Comparison of ENCODE assay signal across 8 cellular contexts in genomic region chr1:66242646-66243547, GRCh38.
DNase-seq lines count a peak whose midpoint lies in the region; TF ChIP-seq lines count a peak whose summit lies in the region.

No MANE protein-coding gene starts in this region.

- intact Hi-C loops in tibial artery (cut with DNase I; ENCODE audit: low total_unique reads) = loop anchor here (5.0 kb wide), 1 partner anchor 286 kb away; no protein-coding TSS in a partner anchor

- H3K9me3 ChIP-seq in SJCRH30 (replicated peaks) (no peaks in the 10 kb centered on the region), tibial artery (no peaks in the 10 kb centered on the region)

- H3K4me1 Mint-ChIP-seq in osteocyte (ENCODE audit: unreplicated experiment) = peaks cover 14% of the 10 kb centered on the region

- POLR2A ChIA-PET in HEK293T (lab: Yijun Ruan, JAX) = no interaction called here

- no peaks in the 10 kb centered on the region for H3K36me3 Mint-ChIP-seq in osteocyte (ENCODE audit: unreplicated experiment)

- DNase-seq in GM04504 (ENCODE audit: low read depth) (peak; percentile 73), HEK293T (ENCODE audit: extremely low spot score) (peak; percentile 90), NAMALWA (ENCODE audit: low spot score) (peak; percentile 85), SJCRH30 (peak; percentile 77 to 90), foreskin melanocyte (peak; percentile 72), osteocyte (ENCODE audit: extremely low spot score, unreplicated experiment) (peak; percentile 90), tibial artery (peak; percentile 84 to 88)
- peak; percentile 89 for DNase-seq in activated effector memory CD4-positive, alpha-beta T cell treated with anti-CD3 and anti-CD28 coated beads, Interleukin-2, amount 50 U/mL, for 16 hours

- H3K27ac ChIP-seq in SJCRH30 (no peak overlapping the region), tibial artery (no peak overlapping the region)

- H3K36me3 ChIP-seq in SJCRH30 = no peaks in the 10 kb centered on the region
- H3K36me3 ChIP-seq in tibial artery = no peaks in the 10 kb centered on the region

- H3K4me1 ChIP-seq in SJCRH30 = no peaks in the 10 kb centered on the region; the same call in 1 of the 2 replicates
- peaks cover 0 to 4% (median 4%) of the 10 kb centered on the region in 4 donors for H3K4me1 ChIP-seq in tibial artery

- H3K4me3 ChIP-seq in SJCRH30 (no peak overlapping the region), tibial artery (no peak overlapping the region)

- TF ChIP-seq CTCF in osteocyte (IDR thresholded peaks at IDR 0.05) = peak; percentile 100
- TF ChIP-seq CTCF in tibial artery (IDR thresholded peaks at IDR 0.05) = peak; percentile 96

- CTCF ChIA-PET in HEK293T (lab: Yijun Ruan, JAX) = interaction anchor here (0.8 to 4.4 kb wide), 11 partner anchors 9 to 289 kb away, joined by 3 to 47 read pairs (median 5); no protein-coding TSS in a partner anchor

- H3K27me3 Mint-ChIP-seq in osteocyte (ENCODE audit: unreplicated experiment) = no peaks in the 10 kb centered on the region

- no peak overlapping the region for H3K27ac Mint-ChIP-seq in osteocyte (ENCODE audit: unreplicated experiment)

- H3K9me3 Mint-ChIP-seq in osteocyte (ENCODE audit: unreplicated experiment) = no peaks in the 10 kb centered on the region

- H3K27me3 ChIP-seq in SJCRH30 (no peaks in the 10 kb centered on the region), tibial artery (peaks cover 0 to 6% of the 10 kb centered on the region in 2 donors)

- H3K4me3 Mint-ChIP-seq in osteocyte (ENCODE audit: unreplicated experiment) = no peak overlapping the region

TF ChIP-seq in HEK293T, 16 proteins besides CTCF, POLR2A, EP300 and RAD21:
- peak; percentile 44; the same call in 1 of the 2 replicates for TF ChIP-seq L3MBTL2 (conservative IDR thresholded peaks at IDR 0.05)
- no peak for TF ChIP-seq SP1 (IDR thresholded peaks at IDR 0.05)
- TF ChIP-seq FOXA1 (IDR thresholded peaks at IDR 0.05) = no peak
- no peak for TF ChIP-seq FOXK2 (IDR thresholded peaks at IDR 0.05)
- TF ChIP-seq FOXM1 (IDR thresholded peaks at IDR 0.05; ENCODE audit: borderline replicate concordance) = no peak
- no peak for TF ChIP-seq PKNOX1 (IDR thresholded peaks at IDR 0.05)
- no peak for TF ChIP-seq BHLHE40 (IDR thresholded peaks at IDR 0.05; ENCODE audit: borderline replicate concordance)
- TF ChIP-seq CTBP1 (IDR thresholded peaks at IDR 0.05; ENCODE audit: borderline replicate concordance) = no peak
- peak; percentile 41; the same call in 1 of the 2 replicates for TF ChIP-seq ARNT (IDR thresholded peaks at IDR 0.05)
- no peak for TF ChIP-seq TARDBP (IDR thresholded peaks at IDR 0.05)
- TF ChIP-seq ZNF384 (IDR thresholded peaks at IDR 0.05) = no peak
- TF ChIP-seq HDGF (IDR thresholded peaks at IDR 0.05; ENCODE audit: borderline replicate concordance) = no peak
- no peak for TF ChIP-seq SUZ12 (IDR thresholded peaks at IDR 0.05)
- TF ChIP-seq LEF1 (IDR thresholded peaks at IDR 0.05; ENCODE audit: borderline replicate concordance) = no peak
